4 cellular contexts compared by ENCODE assay signal in genomic region chr3:130052965-130053364, GRCh38. TPM values are rescaled to one million over a fixed set of nuclear protein-coding genes. Genes with fewer than 3 reads are reported as not detected.
"Had no signal": no experiment of that assay in that cellular context is flagged by ENCODE, and none has a peak within 500 bp of the region (broad histone marks: within the 10 kb centered on the region; RNA-seq: fewer than 3 reads in every experiment).

No MANE protein-coding gene starts in this region.

RNA-seq across cellular contexts. Expression of gene ALG1L2, which starts 28.7 kb away (rescaled TPM):
- total RNA-seq: GM23248, H4, HT-29, IMR-90 had no signal
